In the genomic region with DNA sequence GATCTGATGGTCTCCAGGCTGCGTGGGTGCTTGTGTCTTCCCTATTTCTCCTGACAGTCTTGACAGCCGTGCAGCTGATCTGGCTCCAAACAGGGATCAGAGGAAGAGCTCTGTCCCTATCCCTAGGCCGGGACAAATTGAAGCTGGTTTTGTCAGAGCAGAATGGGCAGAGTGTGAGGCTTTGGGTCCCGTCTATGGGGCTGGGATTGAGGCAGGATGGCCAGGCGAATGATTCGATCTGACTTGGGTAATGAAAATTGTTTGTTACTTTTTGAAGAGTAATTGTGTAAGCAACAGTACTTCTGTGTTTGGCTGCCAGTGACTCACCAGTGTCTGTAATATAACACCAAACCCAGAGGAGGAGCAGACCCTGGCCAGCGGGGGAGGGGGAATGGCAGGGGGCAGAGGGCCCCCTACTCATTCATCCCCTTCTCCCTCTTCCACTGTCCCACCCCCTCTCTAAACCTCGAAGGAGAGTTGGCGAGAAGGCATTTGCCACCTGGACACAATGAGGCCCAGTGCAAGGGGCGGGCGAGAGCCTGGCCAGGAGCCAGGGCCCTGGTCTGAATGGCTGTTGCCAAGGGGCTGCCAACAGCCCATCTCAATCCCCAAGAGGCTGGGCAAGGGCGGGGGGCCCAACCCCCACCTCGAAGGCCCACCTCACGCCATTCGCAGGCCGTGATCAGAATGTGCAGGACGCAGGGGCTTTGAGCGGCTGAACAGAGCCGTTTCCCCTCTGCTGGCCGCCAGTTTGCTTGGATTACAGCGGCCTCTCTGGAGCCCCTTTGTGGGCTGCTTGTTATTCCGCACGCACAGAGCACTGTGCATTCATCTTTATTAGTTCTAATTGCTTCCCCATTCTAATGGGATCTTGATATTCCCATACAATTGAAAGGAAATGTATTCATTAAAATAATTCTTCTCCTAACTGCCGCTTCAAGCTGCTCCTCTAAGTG, we compare ENCODE assay signal across 8 cellular contexts. TPM values are rescaled to one million over a fixed set of nuclear protein-coding genes. Genes with fewer than 3 reads are reported as not detected.
DNase-seq lines count a peak whose midpoint lies in the region; ATAC-seq and TF ChIP-seq lines count a peak whose summit lies in the region.

No MANE protein-coding gene starts in this region.

- no peak for ATAC-seq in HG02798 (IDR thresholded peaks at IDR 0.05; ENCODE audit: poor library complexity, unreplicated experiment)
- ATAC-seq in left colon, result no peak

- H3K36me3 Mint-ChIP-seq in MCF 10A (ENCODE audit: insufficient read depth, unreplicated experiment), result peaks cover 8% of the 10 kb centered on the region
- H3K36me3 Mint-ChIP-seq in mesothelial cell of epicardium, result no peaks in the 10 kb centered on the region

- no peak overlapping the region for H3K4me3 Mint-ChIP-seq in MCF 10A (ENCODE audit: unreplicated experiment)
- H3K4me3 Mint-ChIP-seq in mesothelial cell of epicardium, result peak overlapping the region; percentile 20

- H3K4me1 Mint-ChIP-seq in MCF 10A (ENCODE audit: insufficient read depth, unreplicated experiment) (peaks cover 22% of the 10 kb centered on the region), mesothelial cell of epicardium (peaks cover 52% of the 10 kb centered on the region)

- H3K27me3 Mint-ChIP-seq in MCF 10A (ENCODE audit: insufficient read depth, unreplicated experiment) (no peaks in the 10 kb centered on the region), mesothelial cell of epicardium (ENCODE audit: low read depth) (no peaks in the 10 kb centered on the region)

- DNase-seq in AG08395 (ENCODE audit: low spot score) (peak; percentile 82), MG63 (peak; percentile 60), MCF 10A (ENCODE audit: unreplicated experiment) (peak; percentile 51), mesothelial cell of epicardium (ENCODE audit: low spot score in 2 of 2, unreplicated experiment in 2 of 2) (peak in 1 of 2 experiments; percentile 66), SIG-M5 (lab: John Stamatoyannopoulos, UW) (no peak), superior temporal gyrus (ENCODE audit: extremely low spot score) (no peak), left colon (no peak)

- H3K4me3 ChIP-seq in MG63, result no peak overlapping the region

- intact Hi-C loops in MCF 10A (cut with micrococcal nuclease), result no loop called here
- intact Hi-C loops in left colon (cut with DNase I, micrococcal nuclease), result no loop called here

- H3K36me3 ChIP-seq in MG63, result no peaks in the 10 kb centered on the region

- no peaks in the 10 kb centered on the region for H3K27me3 ChIP-seq in MG63

- no peaks in the 10 kb centered on the region for H3K9me3 ChIP-seq in MG63

- POLR2A ChIA-PET in MCF 10A (lab: Yijun Ruan, JAX), result interaction anchor here (0.7 to 2.1 kb wide), 11 partner anchors 8 to 65 kb away, joined by 3 to 9 read pairs (median 5); no protein-coding TSS in a partner anchor

- no TSS peak for BruUV-seq in MCF 10A (replicated peaks; lab: Mats Ljungman, UMichigan)

- CTCF ChIA-PET in MCF 10A (lab: Yijun Ruan, JAX), result interaction anchor here (0.6 to 2.9 kb wide), 5 partner anchors 10 to 155 kb away, joined by 3 to 17 read pairs (median 3); partner anchors contain the start of gene EPHB3

- no peak for TF ChIP-seq CTCF in MCF 10A (IDR thresholded peaks at IDR 0.05; ENCODE audit: unreplicated experiment)
- TF ChIP-seq CTCF in mesothelial cell of epicardium (IDR thresholded peaks at IDR 0.05; ENCODE audit: unreplicated experiment), result no peak

- H3K9me3 Mint-ChIP-seq in MCF 10A (ENCODE audit: unreplicated experiment) (no peaks in the 10 kb centered on the region), mesothelial cell of epicardium (no peaks in the 10 kb centered on the region)

- peak overlapping the region; percentile 14 for H3K27ac Mint-ChIP-seq in MCF 10A (ENCODE audit: low read depth, unreplicated experiment)
- H3K27ac Mint-ChIP-seq in mesothelial cell of epicardium, result peak overlapping the region; percentile 96

RNA-seq across cellular contexts. Expression of gene MAGEF1, which starts 5.1 kb away (rescaled TPM):
- 25.6 and 30.3 TPM in 2 replicates for total RNA-seq in MG63 (2014; rRNA removed; shearing (Covaris generic); ENCODE audit: low replicate concordance)
- 34.5 and 41.2 TPM in 2 replicates for total RNA-seq in MCF 10A (2022)
- 67.6 to 68.9 TPM (median 68.4 TPM) in 3 replicates for total RNA-seq in mesothelial cell of epicardium
- total RNA-seq in left colon, result 10 to 100 TPM; 21.0 to 25.4 TPM

Comparison
In these comparisons a context has a peak if more than half of its experiments do, and no peak if none do; other contexts are left out.
1. DNase-seq: peak in AG08395 (single experiment), MG63 (single experiment) and MCF 10A (single experiment); none in SIG-M5 (single experiment), superior temporal gyrus (single experiment) and left colon (0 of 2).